In genomic region chr1:115275216-115275615, GRCh38 we compare ENCODE assay signal across 9 cellular contexts.
A peak's percentile ranks its signal among the peaks of the same experiment; 100 is the strongest.
DNase-seq lines count a peak whose midpoint lies in the region; ATAC-seq and TF ChIP-seq lines count a peak whose summit lies in the region.
"Had no signal": no experiment of that assay in that cellular context is flagged by ENCODE, and none has a peak within 500 bp of the region (broad histone marks: within the 10 kb centered on the region; RNA-seq: fewer than 3 reads in every experiment).

No MANE protein-coding gene starts in this region.

- H3K27me3 Mint-ChIP-seq in activated naive CD4-positive, alpha-beta T cell treated with anti-CD3 and anti-CD28 coated beads for 36 hours (ENCODE audit: low read depth) = peaks cover 12% of the 10 kb centered on the region

- no peak for ATAC-seq in GM18505 (IDR thresholded peaks at IDR 0.05; ENCODE audit: unreplicated experiment)
- ATAC-seq in mucosa of descending colon = no peak
- ATAC-seq: activated T-cell treated with anti-CD3 and anti-CD28 coated beads, Interleukin-2, amount 50 U/mL, for 72 hours had no signal

- H3K9ac ChIP-seq in OCI-LY3 (ENCODE audit: low read length) = no peak overlapping the region

- intact Hi-C loops in mucosa of descending colon (cut with DNase I, micrococcal nuclease) = no loop called here
- intact Hi-C loops in activated naive CD4-positive, alpha-beta T cell treated with anti-CD3 and anti-CD28 coated beads for 36 hours (cut with micrococcal nuclease) = loop anchor here (1.0 to 10.0 kb wide), 3 partner anchors 138 to 320 kb away; no protein-coding TSS in a partner anchor

- H3K79me2 ChIP-seq in OCI-LY3 (ENCODE audit: low read length) = no peaks in the 10 kb centered on the region

- H3K4me3 ChIP-seq in AG09309 (ENCODE audit: control insufficient read depth, low read depth, low read length) = no peak overlapping the region
- no peak overlapping the region for H3K4me3 ChIP-seq in OCI-LY3 (ENCODE audit: low read length)
- H3K4me3 ChIP-seq in fibroblast of mammary gland (ENCODE audit: control insufficient read depth, low read depth, low read length) = no peak overlapping the region
- no peak overlapping the region for H3K4me3 ChIP-seq in mucosa of descending colon

- H2AFZ ChIP-seq in OCI-LY3 (ENCODE audit: low read depth, low read length) = no peak overlapping the region

- H3K4me1 Mint-ChIP-seq in activated naive CD4-positive, alpha-beta T cell treated with anti-CD3 and anti-CD28 coated beads for 36 hours (ENCODE audit: low read depth) = peaks cover 2% of the 10 kb centered on the region

- H3K4me1 ChIP-seq in OCI-LY3 (ENCODE audit: low read length) (no peaks in the 10 kb centered on the region), mucosa of descending colon (ENCODE audit: low read depth) (no peaks in the 10 kb centered on the region)

- H3K36me3 ChIP-seq in OCI-LY3 (replicated peaks; ENCODE audit: low read depth, low read length) = no peaks in the 10 kb centered on the region
- no peaks in the 10 kb centered on the region for H3K36me3 ChIP-seq in mucosa of descending colon (ENCODE audit: low read depth)

- H3K9me3 Mint-ChIP-seq in activated naive CD4-positive, alpha-beta T cell treated with anti-CD3 and anti-CD28 coated beads for 36 hours = no peaks in the 10 kb centered on the region

- H3K9me3 ChIP-seq in OCI-LY3 (ENCODE audit: insufficient read depth, low read length) (no peaks in the 10 kb centered on the region), mucosa of descending colon (peaks cover 9% of the 10 kb centered on the region)

- H3K27ac ChIP-seq in OCI-LY3 (ENCODE audit: low read length) = no peak overlapping the region

- CTCF ChIA-PET in activated naive CD4-positive, alpha-beta T cell treated with anti-CD3 and anti-CD28 coated beads for 36 hours (lab: Charles Lee) = interaction anchor here (1.3 to 1.5 kb wide), 2 partner anchors 81 to 194 kb away, joined by 3 read pairs; no protein-coding TSS in a partner anchor

- H3K27ac Mint-ChIP-seq in activated naive CD4-positive, alpha-beta T cell treated with anti-CD3 and anti-CD28 coated beads for 36 hours = no peak overlapping the region
- H3K27ac Mint-ChIP-seq: activated T-cell treated with anti-CD3 and anti-CD28 coated beads, Interleukin-2, amount 50 U/mL, for 72 hours had no signal

- no peaks in the 10 kb centered on the region for H3K36me3 Mint-ChIP-seq in activated naive CD4-positive, alpha-beta T cell treated with anti-CD3 and anti-CD28 coated beads for 36 hours (ENCODE audit: low read depth)

- TF ChIP-seq CTCF in AG09309 (IDR thresholded peaks at IDR 0.05; ENCODE audit: control insufficient read depth, insufficient read depth, low read depth, low read length, missing control alignments) (peak; percentile 38), GM12873 (IDR thresholded peaks at IDR 0.05; ENCODE audit: insufficient read depth, low read depth, low read length, missing control alignments) (peak; percentile 68), OCI-LY3 (IDR thresholded peaks at IDR 0.05; ENCODE audit: low read depth, low read length) (peak; percentile 50), fibroblast of mammary gland (conservative IDR thresholded peaks at IDR 0.05; ENCODE audit: control insufficient read depth, insufficient read depth, low read depth, low read length) (peak; percentile 60), mucosa of descending colon (IDR thresholded peaks at IDR 0.05) (no peak)

- H3K27me3 ChIP-seq in OCI-LY3 (ENCODE audit: low read depth, low read length) = no peaks in the 10 kb centered on the region

- H4K20me1 ChIP-seq in OCI-LY3 (ENCODE audit: insufficient read depth, low read length) = no peaks in the 10 kb centered on the region

- DNase-seq in AG09309 (ENCODE audit: low read depth) (no peak), fibroblast of mammary gland (ENCODE audit: low read depth) (peak; percentile 46), D341Med (ENCODE audit: low spot score) (no peak), mucosa of descending colon (no peak)
- no peak for DNase-seq in activated naive CD4-positive, alpha-beta T cell treated with anti-CD3 and anti-CD28 coated beads for 36 hours
- DNase-seq: activated T-cell treated with anti-CD3 and anti-CD28 coated beads, Interleukin-2, amount 50 U/mL, for 72 hours had no signal

- no peak overlapping the region for H3K4me3 Mint-ChIP-seq in activated naive CD4-positive, alpha-beta T cell treated with anti-CD3 and anti-CD28 coated beads for 36 hours
- H3K4me3 Mint-ChIP-seq: activated T-cell treated with anti-CD3 and anti-CD28 coated beads, Interleukin-2, amount 50 U/mL, for 72 hours had no signal

- TF ChIP-seq POLR2A in GM18505 (IDR thresholded peaks at IDR 0.05; ENCODE audit: borderline replicate concordance, extremely low read depth, insufficient read depth, insufficient read length) = no peak

- no peak overlapping the region for H3K4me2 ChIP-seq in OCI-LY3 (ENCODE audit: low read length)
